Comparison of ENCODE assay signal across 1 cellular context in genomic region chr10:49844775-49845561, GRCh38.
TF ChIP-seq lines count a peak whose summit lies in the region.

No MANE protein-coding gene starts in this region.

TF ChIP-seq in K562, 482 proteins besides CTCF, POLR2A, EP300 and RAD21 (continued from another document):
- no peak for TF ChIP-seq PYGO2 (tag; IDR thresholded peaks at IDR 0.05)
- TF ChIP-seq FIP1L1 (IDR thresholded peaks at IDR 0.05; ENCODE audit: low read depth, low read length, poor library complexity, severe bottlenecking) = no peak
- no peak for TF ChIP-seq SRSF1 (IDR thresholded peaks at IDR 0.05; ENCODE audit: low read depth, low read length)
- no peak for TF ChIP-seq POLR2G (IDR thresholded peaks at IDR 0.05; ENCODE audit: low read depth, low read length)
- no peak for TF ChIP-seq MITF (IDR thresholded peaks at IDR 0.05)
